Comparison of ENCODE assay signal across 1 cellular context in genomic region chr16:82655315-82655714, GRCh38.
A peak's percentile ranks its signal among the peaks of the same experiment; 100 is the strongest.
TF ChIP-seq lines count a peak whose summit lies in the region.

No MANE protein-coding gene starts in this region.

TF ChIP-seq in GM12878, 131 proteins besides CTCF, POLR2A, EP300 and RAD21 (continued from another document and continues in another):
- TF ChIP-seq ZBTB11 (CRISPR knock-in tag; IDR thresholded peaks at IDR 0.05) (no peak), DPF2 (IDR thresholded peaks at IDR 0.05) (no peak), RCOR1 (conservative IDR thresholded peaks at IDR 0.05; ENCODE audit: low read depth, low read length) (no peak), TCF3 (IDR thresholded peaks at IDR 0.05; ENCODE audit: borderline replicate concordance, insufficient read depth, low read depth, low read length) (no peak), SP1 (IDR thresholded peaks at IDR 0.05; ENCODE audit: low read depth, low read length) (no peak), BACH1 (IDR thresholded peaks at IDR 0.05; ENCODE audit: borderline replicate concordance) (no peak), ZNF274 (IDR thresholded peaks at IDR 0.05; ENCODE audit: insufficient read depth, insufficient read length) (no peak), HDAC6 (IDR thresholded peaks at IDR 0.05; ENCODE audit: unreplicated experiment) (no peak), PML (IDR thresholded peaks at IDR 0.05; ENCODE audit: low read length) (peak; percentile 45; the same call in 1 of the 2 replicates), WRNIP1 (IDR thresholded peaks at IDR 0.05; ENCODE audit: borderline replicate concordance, low read depth, low read length) (no peak), NFIC (IDR thresholded peaks at IDR 0.05; ENCODE audit: low read depth, low read length) (peak; percentile 93), CBFB (IDR thresholded peaks at IDR 0.05; ENCODE audit: low read depth) (peak; percentile 62), CHD1 (IDR thresholded peaks at IDR 0.05; ENCODE audit: low read depth, low read length) (no peak), EZH2 (IDR thresholded peaks at IDR 0.05; ENCODE audit: borderline replicate concordance, control insufficient read depth, low read depth, low read length) (no peak), ZNF217 (IDR thresholded peaks at IDR 0.05) (no peak), POLR2AphosphoS5 (IDR thresholded peaks at IDR 0.05; ENCODE audit: low read length) (no peak), RFX5 (IDR thresholded peaks at IDR 0.05; ENCODE audit: low read depth, low read length) (no peak), ZZZ3 (IDR thresholded peaks at IDR 0.05; ENCODE audit: control insufficient read depth, insufficient read length, low read depth) (no peak), POLR2AphosphoS2 (IDR thresholded peaks at IDR 0.05; ENCODE audit: low read depth, low read length) (no peak), SMAD1 (IDR thresholded peaks at IDR 0.05; ENCODE audit: low read depth, partially characterized antibody) (no peak), BRCA1 (IDR thresholded peaks at IDR 0.05; ENCODE audit: low read depth, low read length) (no peak), KLF5 (IDR thresholded peaks at IDR 0.05; ENCODE audit: partially characterized antibody) (no peak), NKRF (conservative IDR thresholded peaks at IDR 0.05) (no peak), EGR1 (IDR thresholded peaks at IDR 0.05; ENCODE audit: borderline replicate concordance in 1 of 2, low read depth in 2 of 2, low read length in 2 of 2) (peak in 1 of 2 experiments; percentile 35; a peak in 1 of 3 replicates), CHD2 (IDR thresholded peaks at IDR 0.05; ENCODE audit: borderline replicate concordance, low read depth, low read length) (0 out of 2 replicates have a peak, but pooled peaks have one; percentile 48), TAF1 (IDR thresholded peaks at IDR 0.05; ENCODE audit: borderline replicate concordance, low read depth, low read length) (no peak), KAT2A (conservative IDR thresholded peaks at IDR 0.05; ENCODE audit: control insufficient read depth, low read depth, low read length) (no peak), MLLT1 (IDR thresholded peaks at IDR 0.05) (no peak), HSF1 (IDR thresholded peaks at IDR 0.05; ENCODE audit: low read depth, low read length) (no peak), ZNF687 (IDR thresholded peaks at IDR 0.05) (no peak), MYC (IDR thresholded peaks at IDR 0.05; ENCODE audit: insufficient read depth, insufficient read length, insufficient replicate concordance, low read length, severe bottlenecking) (no peak), E4F1 (IDR thresholded peaks at IDR 0.05; ENCODE audit: borderline replicate concordance, partially characterized antibody) (no peak), ATF3 (IDR thresholded peaks at IDR 0.05; ENCODE audit: borderline replicate concordance, extremely low read depth, low read depth, low read length) (no peak), SPI1 (IDR thresholded peaks at IDR 0.05; ENCODE audit: borderline replicate concordance, insufficient read depth, low read depth, low read length) (no peak), HDGF (IDR thresholded peaks at IDR 0.05) (no peak), CBX5 (IDR thresholded peaks at IDR 0.05; ENCODE audit: low read depth) (0 out of 2 replicates have a peak, but pooled peaks have one; percentile 62), ZNF384 (IDR thresholded peaks at IDR 0.05; ENCODE audit: borderline replicate concordance, low read depth, low read length) (no peak), HCFC1 (IDR thresholded peaks at IDR 0.05; ENCODE audit: low read length) (no peak), USF2 (IDR thresholded peaks at IDR 0.05; ENCODE audit: borderline replicate concordance, low read depth, low read length) (no peak), IRF5 (IDR thresholded peaks at IDR 0.05; ENCODE audit: borderline replicate concordance) (no peak), CREM (IDR thresholded peaks at IDR 0.05; ENCODE audit: low read depth) (peak; percentile 89), NBN (IDR thresholded peaks at IDR 0.05) (no peak), PAX5 (IDR thresholded peaks at IDR 0.05; ENCODE audit: borderline replicate concordance, low read depth, low read length) (peak; percentile 57; the same call in 1 of the 2 replicates), YY1 (IDR thresholded peaks at IDR 0.05; ENCODE audit: low read depth, low read length) (no peak)
